Comparison of ENCODE assay signal across 24 cellular contexts in genomic region chr5:73722224-73722623, GRCh38.
DNase-seq lines count a peak whose midpoint lies in the region; TF ChIP-seq lines count a peak whose summit lies in the region.
"Had no signal": no experiment of that assay in that cellular context is flagged by ENCODE, and none has a peak within 500 bp of the region (broad histone marks: within the 10 kb centered on the region; RNA-seq: fewer than 3 reads in every experiment).

No MANE protein-coding gene starts in this region.

- no peak for TF ChIP-seq CTCF in choroid plexus epithelial cell (conservative IDR thresholded peaks at IDR 0.05; ENCODE audit: low read depth, low read length)
- TF ChIP-seq CTCF in type B pancreatic cell (conservative IDR thresholded peaks at IDR 0.05) = no peak

- H3K9me3 Mint-ChIP-seq in type B pancreatic cell = no peaks in the 10 kb centered on the region
- H3K9me3 Mint-ChIP-seq: activated CD4-positive, alpha-beta T cell treated with anti-CD3 and anti-CD28 coated beads, Interleukin-2, amount 10 ng/mL, durations not matched to agents 24 days and 14 days had no signal

- no peak overlapping the region for H3K4me3 Mint-ChIP-seq in type B pancreatic cell
- H3K4me3 Mint-ChIP-seq: activated CD4-positive, alpha-beta T cell treated with anti-CD3 and anti-CD28 coated beads, Interleukin-2, amount 10 ng/mL, durations not matched to agents 24 days and 14 days; naive thymus-derived CD4-positive, alpha-beta T cell had no signal

- H3K4me3 ChIP-seq in choroid plexus epithelial cell (ENCODE audit: low read depth, low read length) = no peak overlapping the region
- H3K4me3 ChIP-seq: breast epithelium, SJCRH30, stomach, upper lobe of left lung had no signal

- peak overlapping the region; percentile 45 for H3K27ac Mint-ChIP-seq in type B pancreatic cell
- H3K27ac Mint-ChIP-seq: activated CD4-positive, alpha-beta T cell treated with anti-CD3 and anti-CD28 coated beads, Interleukin-2, amount 10 ng/mL, durations not matched to agents 24 days and 14 days; naive thymus-derived CD4-positive, alpha-beta T cell had no signal

- intact Hi-C loops in posterior cingulate gyrus (cut with DNase I) = no loop called here

- H3K4me1 Mint-ChIP-seq in type B pancreatic cell (ENCODE audit: unreplicated experiment) = peaks cover 4% of the 10 kb centered on the region
- H3K4me1 Mint-ChIP-seq: activated CD4-positive, alpha-beta T cell treated with anti-CD3 and anti-CD28 coated beads, Interleukin-2, amount 10 ng/mL, durations not matched to agents 24 days and 14 days; naive thymus-derived CD4-positive, alpha-beta T cell had no signal

- H3K27me3 Mint-ChIP-seq in type B pancreatic cell = no peaks in the 10 kb centered on the region

- peak; percentile 13 for DNase-seq in DMS 273 (lab: John Stamatoyannopoulos, UW; ENCODE audit: unreplicated experiment)
- no peak for DNase-seq in DMS 273 treated with DMSO at 0.1 percent for 48 hours (lab: John Stamatoyannopoulos, UW)
- peak; percentile 70 for DNase-seq in choroid plexus epithelial cell (ENCODE audit: low read depth)
- peak; percentile 60 for DNase-seq in foreskin melanocyte
- DNase-seq in type B pancreatic cell (ENCODE audit: extremely low spot score, unreplicated experiment) = no peak
- no peak for DNase-seq in activated gamma-delta T cell treated with Interleukin-2 at 50 U/mL for 16 hours
- no peak for DNase-seq in NCI-H187 treated with DMSO at 0.1 percent for 48 hours (lab: John Stamatoyannopoulos, UW)
- DNase-seq in posterior cingulate gyrus = no peak
- DNase-seq: activated CD4-positive, alpha-beta T cell treated with anti-CD3 and anti-CD28 coated beads, Interleukin-2, amount 10 ng/mL, durations not matched to agents 24 days and 14 days; activated effector memory CD4-positive, alpha-beta T cell treated with Interleukin-2 at 50 U/mL for 16 hours; C1 segment of cervical spinal cord; dermis blood vessel endothelial cell; glutamatergic neuron; mammary epithelial cell; naive thymus-derived CD4-positive, alpha-beta T cell; NCI-H1694; NCI-H2171 treated with DMSO at 0.1 percent for 48 hours; NCI-H526; right cardiac atrium; stimulated activated CD4-positive, alpha-beta T cell treated with anti-CD3 and anti-CD28 coated beads, Interleukin-12 subunit alpha, Interleukin-12 subunit beta, amount 100 ng/mL, for 4 hours; stomach; upper lobe of left lung had no signal

- H3K36me3 Mint-ChIP-seq in type B pancreatic cell = peaks cover 4% of the 10 kb centered on the region
- H3K36me3 Mint-ChIP-seq: naive thymus-derived CD4-positive, alpha-beta T cell had no signal

Comparison
In these comparisons a context has a peak if more than half of its experiments do, and no peak if none do; other contexts are left out.
1. DNase-seq: peak in DMS 273 (single experiment), choroid plexus epithelial cell (single experiment) and foreskin melanocyte (single experiment); none in DMS 273 treated with DMSO at 0.1 percent for 48 hours (single experiment), type B pancreatic cell (single experiment), activated gamma-delta T cell treated with Interleukin-2 at 50 U/mL for 16 hours (single experiment), NCI-H187 treated with DMSO at 0.1 percent for 48 hours (single experiment) and posterior cingulate gyrus (0 of 10).